ENCODE assay signal across 4 cellular contexts in the genomic region with DNA sequence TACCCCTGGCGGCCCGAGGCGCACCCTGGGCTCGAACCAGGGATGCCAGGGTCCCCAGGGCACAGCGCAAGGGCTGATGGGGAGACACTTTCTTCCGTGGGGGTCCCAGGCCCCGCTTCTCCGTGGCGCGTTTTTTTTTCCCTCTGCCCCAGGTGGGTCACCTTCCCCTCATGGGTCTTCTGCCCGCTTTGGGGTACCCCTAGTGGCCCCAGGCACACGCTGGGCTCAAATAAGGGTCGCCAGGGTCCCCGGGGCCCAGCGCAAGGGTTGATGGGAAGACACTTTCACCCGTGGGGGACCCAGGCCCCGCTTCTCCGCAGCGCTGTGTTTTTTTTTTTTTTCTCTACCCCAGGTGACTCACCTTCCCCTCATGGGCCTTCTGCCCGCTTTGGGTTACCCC.
A peak's percentile ranks its signal among the peaks of the same experiment; 100 is the strongest.
DNase-seq lines count a peak whose midpoint lies in the region; ATAC-seq and TF ChIP-seq lines count a peak whose summit lies in the region.
"Not testable (repeated sequence)": the region's sequence is repeated elsewhere in the genome, so short reads cannot be mapped to it uniquely, and the experiment has no call there.

No MANE protein-coding gene starts in this region.

- TF ChIP-seq CTCF in osteocyte (IDR thresholded peaks at IDR 0.05), result not testable (repeated sequence)

- H3K27ac Mint-ChIP-seq in osteocyte (ENCODE audit: unreplicated experiment), result not testable (repeated sequence)

- DNase-seq in Right ventricle myocardium inferior (ENCODE audit: missing footprints) (peak; percentile 44), cardiac septum (ENCODE audit: low spot score) (peak; percentile 53), right cardiac atrium (peak in 2 of 3 donors; percentile 24 to 26), osteocyte (ENCODE audit: extremely low spot score, unreplicated experiment) (peak; percentile 84)

- intact Hi-C loops in Right ventricle myocardium inferior (cut with DNase I); cardiac septum (cut with DNase I); right cardiac atrium (cut with DNase I): not testable (repeated sequence)

- ATAC-seq in Right ventricle myocardium inferior, right cardiac atrium: not testable (repeated sequence)

- H3K27me3 ChIP-seq in right cardiac atrium (ENCODE audit: control insufficient read depth, insufficient read depth), result not testable (repeated sequence)

- not testable (repeated sequence) for H3K4me1 ChIP-seq in right cardiac atrium (ENCODE audit: control insufficient read depth, insufficient read depth, low read length)

- not testable (repeated sequence) for H3K4me3 ChIP-seq in right cardiac atrium (ENCODE audit: low read length)

- not testable (repeated sequence) for H3K27me3 Mint-ChIP-seq in osteocyte (ENCODE audit: unreplicated experiment)

- H3K27ac ChIP-seq in right cardiac atrium (ENCODE audit: low read length), result not testable (repeated sequence)

- H3K4me3 Mint-ChIP-seq in osteocyte (ENCODE audit: unreplicated experiment), result not testable (repeated sequence)

- H3K9me3 Mint-ChIP-seq in osteocyte (ENCODE audit: unreplicated experiment), result not testable (repeated sequence)

- WGBS in right cardiac atrium, result 79% methylated on average over 16 of the region's 20 CpGs

- not testable (repeated sequence) for H3K4me1 Mint-ChIP-seq in osteocyte (ENCODE audit: unreplicated experiment)

- not testable (repeated sequence) for H3K9me3 ChIP-seq in right cardiac atrium (ENCODE audit: control insufficient read depth, low read length)

- not testable (repeated sequence) for H3K36me3 Mint-ChIP-seq in osteocyte (ENCODE audit: unreplicated experiment)

Comparison
In these comparisons a context has a peak if more than half of its experiments do, and no peak if none do; other contexts are left out.
1. DNase-seq: peak in every context shown above with its lines; median percentile 84 in osteocyte; 53 in cardiac septum; 44 in Right ventricle myocardium inferior; 25 in right cardiac atrium.